5 cellular contexts compared by ENCODE assay signal in genomic region chr1:56031011-56031410, GRCh38.
"Had no signal": no experiment of that assay in that cellular context is flagged by ENCODE, and none has a peak within 500 bp of the region (broad histone marks: within the 10 kb centered on the region; RNA-seq: fewer than 3 reads in every experiment).

No MANE protein-coding gene starts in this region.

- DNase-seq: H9, HCEC 1CT had no signal

- H3K4me3 ChIP-seq: GM23338 had no signal

- ATAC-seq: GM23338, HepG2 had no signal

- H3K27ac ChIP-seq: HL-60 had no signal

- H2AFZ ChIP-seq: GM23338 had no signal

- H3K4me2 ChIP-seq: GM23338 had no signal
